Comparison of ENCODE assay signal across 9 cellular contexts in genomic region chr14:76050250-76050649, GRCh38.
DNase-seq lines count a peak whose midpoint lies in the region; FAIRE-seq and TF ChIP-seq lines count a peak whose summit lies in the region.
"Had no signal": no experiment of that assay in that cellular context is flagged by ENCODE, and none has a peak within 500 bp of the region (broad histone marks: within the 10 kb centered on the region; RNA-seq: fewer than 3 reads in every experiment).

No MANE protein-coding gene starts in this region.

- H3K27me3 ChIP-seq in bronchial epithelial cell (ENCODE audit: control insufficient read depth, insufficient read depth, low read length), result no peaks in the 10 kb centered on the region
- H3K27me3 ChIP-seq: BLaER1 treated with 17β-estradiol and CSF1 and Interleukin-3, amounts not matched to agents 10 nM and 100 nM had no signal

- H3K9me3 ChIP-seq in HEK293 (ENCODE audit: control insufficient read depth, insufficient read depth, low read depth, low read length), result no peaks in the 10 kb centered on the region
- H3K9me3 ChIP-seq: BLaER1 treated with 17β-estradiol and CSF1 and Interleukin-3, amounts not matched to agents 10 nM and 100 nM; Caco-2 had no signal

- POLR2A ChIA-PET in HEK293 (lab: Yijun Ruan, JAX), result interaction anchor here (0.6 kb wide), 1 partner anchor 359 kb away, joined by 4 read pairs; no protein-coding TSS in a partner anchor

- FAIRE-seq in bronchial epithelial cell (lab: Jason Lieb, UNC), result peak; percentile 82

- no peak for DNase-seq in bronchial epithelial cell (ENCODE audit: low read depth)
- no peak for DNase-seq in NCI-H2171 treated with DMSO at 0.1 percent for 48 hours (lab: John Stamatoyannopoulos, UW)
- DNase-seq in AML-193 (lab: John Stamatoyannopoulos, UW), result no peak
- DNase-seq in NCI-H774 (lab: John Stamatoyannopoulos, UW), result no peak
- DNase-seq: GF-D8 had no signal

- H3K4me1 ChIP-seq in HEK293 (ENCODE audit: control insufficient read depth, insufficient read depth, low read length), result no peaks in the 10 kb centered on the region
- H3K4me1 ChIP-seq: Caco-2 had no signal

- H3K4me3 ChIP-seq in HEK293 (ENCODE audit: low read depth, low read length) (no peak overlapping the region), bronchial epithelial cell (ENCODE audit: low read depth, low read length) (no peak overlapping the region)
- H3K4me3 ChIP-seq: BLaER1 treated with 17β-estradiol and CSF1 and Interleukin-3, amounts not matched to agents 10 nM and 100 nM had no signal

- no peaks in the 10 kb centered on the region for H3K36me3 ChIP-seq in HEK293 (ENCODE audit: control insufficient read depth in 2 of 2, insufficient read depth in 1 of 2, low read length in 2 of 2)
- H3K36me3 ChIP-seq in bronchial epithelial cell (ENCODE audit: control insufficient read depth, insufficient read depth, low read length), result no peaks in the 10 kb centered on the region
- H3K36me3 ChIP-seq: BLaER1 treated with 17β-estradiol and CSF1 and Interleukin-3, amounts not matched to agents 10 nM and 100 nM had no signal

- TF ChIP-seq CTCF in HEK293 (tag by site-specific recombination; IDR thresholded peaks at IDR 0.05) (no peak), bronchial epithelial cell (IDR thresholded peaks at IDR 0.05; ENCODE audit: insufficient read depth, low read length, severe bottlenecking) (no peak)

- no peak overlapping the region for H3K27ac ChIP-seq in HEK293 (ENCODE audit: extremely low read depth, low read depth, low read length)
- H3K27ac ChIP-seq: BLaER1 treated with 17β-estradiol and CSF1 and Interleukin-3, amounts not matched to agents 10 nM and 100 nM; C4-2B had no signal

- CTCF ChIA-PET in HEK293 (lab: Yijun Ruan, JAX), result interaction anchor here (0.6 to 9.0 kb wide), 29 partner anchors 9 to 601 kb away, joined by 3 to 103 read pairs (median 5); no protein-coding TSS in a partner anchor

TF ChIP-seq in HEK293, 187 proteins besides CTCF, POLR2A, EP300 and RAD21:
- peak; percentile 96 for TF ChIP-seq ZFHX2 (tag by site-specific recombination; conservative IDR thresholded peaks at IDR 0.05)
- TF ChIP-seq EGR2 (tag by site-specific recombination; IDR thresholded peaks at IDR 0.05; ENCODE audit: low read depth), result peak; percentile 98
- no peak for TF ChIP-seq BCL6B (tag by site-specific recombination; IDR thresholded peaks at IDR 0.05)
